8 cellular contexts compared by ENCODE assay signal in genomic region chr6:31900917-31901414, GRCh38. TPM values are rescaled to one million over a fixed set of nuclear protein-coding genes. Genes with fewer than 3 reads are reported as not detected.
A peak's percentile ranks its signal among the peaks of the same experiment; 100 is the strongest.
DNase-seq lines count a peak whose midpoint lies in the region; ATAC-seq and TF ChIP-seq lines count a peak whose summit lies in the region.

No MANE protein-coding gene starts in this region.

- H3K4me3 ChIP-seq in DND-41 (ENCODE audit: low read depth in 1 of 2, low read length in 2 of 2) (peak overlapping the region; percentile 43 to 74; a peak in 3 of 4 replicates), Peyer's patch (peak overlapping the region; percentile 50 to 78 (median 68))

- peaks cover 3% of the 10 kb centered on the region; the same call in 1 of the 2 replicates for H4K20me1 ChIP-seq in DND-41 (ENCODE audit: insufficient read depth, low read length)

- DNase-seq in DND-41 (no peak), Peyer's patch (peak in 1 of 3 donors; percentile 55), osteocyte (ENCODE audit: extremely low spot score, unreplicated experiment) (no peak), NOMO-1 (lab: John Stamatoyannopoulos, UW; ENCODE audit: unreplicated experiment in 2 of 2) (no peak), globus pallidus (ENCODE audit: low spot score) (no peak), NCI-H2107 treated with DMSO at 0.1 percent for 48 hours (lab: John Stamatoyannopoulos, UW; ENCODE audit: unreplicated experiment) (no peak)
- DNase-seq in NK-92 treated with Interleukin-12 subunit alpha and Interleukin-12 subunit beta, amount 100 ng/mL, for 24 hours (lab: John Stamatoyannopoulos, UW), result no peak

- no peaks in the 10 kb centered on the region for H3K36me3 Mint-ChIP-seq in osteocyte (ENCODE audit: unreplicated experiment)

- H3K27ac ChIP-seq in DND-41 (ENCODE audit: low read length) (peak overlapping the region; percentile 80; the same call in 1 of the 2 replicates), Peyer's patch (peak overlapping the region; percentile 67 to 91 (median 82))

- H3K4me1 ChIP-seq in DND-41 (ENCODE audit: insufficient read depth, low read length) (peaks cover 51% of the 10 kb centered on the region), Peyer's patch (peaks cover 0 to 40% (median 12%) of the 10 kb centered on the region in 4 donors)

- no peak for ATAC-seq in DND-41 (ENCODE audit: insufficient read depth, low read depth)
- ATAC-seq in esophagus mucosa, result peak; percentile 5

- peaks cover under 1% of the 10 kb centered on the region for H3K27me3 Mint-ChIP-seq in osteocyte (ENCODE audit: unreplicated experiment)

- peaks cover 25% of the 10 kb centered on the region for H3K4me1 Mint-ChIP-seq in osteocyte (ENCODE audit: unreplicated experiment)

- H3K9me3 Mint-ChIP-seq in osteocyte (ENCODE audit: unreplicated experiment), result no peaks in the 10 kb centered on the region

- H3K27me3 ChIP-seq in DND-41 (ENCODE audit: insufficient read depth, low read length, poor library complexity), result peaks cover 2% of the 10 kb centered on the region
- H3K27me3 ChIP-seq in Peyer's patch, result no peaks in the 10 kb centered on the region

- H3K4me3 Mint-ChIP-seq in osteocyte (ENCODE audit: unreplicated experiment), result peak overlapping the region; percentile 82

- no peak for TF ChIP-seq POLR2A in Peyer's patch (IDR thresholded peaks at IDR 0.05)

- peak overlapping the region; percentile 73 for H3K9ac ChIP-seq in DND-41 (ENCODE audit: low read depth, low read length)

- TF ChIP-seq CTCF in DND-41 (IDR thresholded peaks at IDR 0.05; ENCODE audit: borderline replicate concordance, extremely low read depth, low read length, poor library complexity, severe bottlenecking) (no peak), Peyer's patch (IDR thresholded peaks at IDR 0.05) (no peak), osteocyte (IDR thresholded peaks at IDR 0.05) (no peak)

- H3K4me2 ChIP-seq in DND-41 (ENCODE audit: insufficient read depth, low read length), result peak overlapping the region; percentile 92

- H3K27ac Mint-ChIP-seq in osteocyte (ENCODE audit: unreplicated experiment), result peak overlapping the region; percentile 41

- H3K36me3 ChIP-seq in DND-41 (ENCODE audit: insufficient read depth, low read length) (peaks cover 18% of the 10 kb centered on the region), Peyer's patch (no peaks in the 10 kb centered on the region)

- H2AFZ ChIP-seq in DND-41 (ENCODE audit: low read depth, low read length), result no peak overlapping the region

- H3K9me3 ChIP-seq in DND-41 (ENCODE audit: insufficient read depth, low read length, severe bottlenecking) (no peaks in the 10 kb centered on the region), Peyer's patch (no peaks in the 10 kb centered on the region)

- peaks cover 53% of the 10 kb centered on the region for H3K79me2 ChIP-seq in DND-41 (ENCODE audit: insufficient read depth, low read length)

RNA-seq across cellular contexts. Expression of gene ZBTB12, which starts 0.9 kb away (rescaled TPM):
- 1 to 10 TPM in 3 of 4 donors, not detected in 1; 1.0 to 5.0 (median 1.9) TPM for total RNA-seq in Peyer's patch
- 2.0 TPM for total RNA-seq in esophagus mucosa
- total RNA-seq in osteocyte, result 8.3 and 8.8 TPM in 2 replicates

RNA-seq across cellular contexts. Expression of gene EHMT2, which starts 3.5 kb away (rescaled TPM):
- 10 to 100 TPM; 25.0 to 75.1 (median 50.6) TPM for total RNA-seq in Peyer's patch
- total RNA-seq in esophagus mucosa, result 28.2 TPM
- total RNA-seq in osteocyte, result 62.4 and 66.7 TPM in 2 replicates

RNA-seq across cellular contexts. Expression of gene SLC44A4, which starts 22.2 kb away (rescaled TPM):
- 100 to 1,000 TPM in 3 of 4 donors, 10 to 100 TPM in 1; 64.4 to 508 (median 436) TPM for total RNA-seq in Peyer's patch
- 2.9 TPM for total RNA-seq in esophagus mucosa
- not detected in 2 replicates for total RNA-seq in osteocyte

RNA-seq across cellular contexts. Expression of gene C2, which starts 26.6 kb away (rescaled TPM):
- 10 to 100 TPM; 15.3 to 63.2 (median 38.4) TPM for total RNA-seq in Peyer's patch
- 2.9 TPM for total RNA-seq in esophagus mucosa
- 2.3 and 2.4 TPM in 2 replicates for total RNA-seq in osteocyte

RNA-seq across cellular contexts. Expression of gene NEU1, which starts 38.3 kb away (rescaled TPM):
- 100 to 1,000 TPM in 1 of 4 donors, 10 to 100 TPM in 3; 11.6 to 100 (median 81.8) TPM for total RNA-seq in Peyer's patch
- 17.9 TPM for total RNA-seq in esophagus mucosa
- total RNA-seq in osteocyte, result 74.8 and 83.6 TPM in 2 replicates

Comparison
In these comparisons a context has a peak if more than half of its experiments do, and no peak if none do; other contexts are left out.
1. RNA of gene SLC44A4, which starts 22.2 kb away (total RNA-seq): 64.4 to 508 TPM in Peyer's patch; 2.9 TPM in esophagus mucosa (single experiment) and not detected in osteocyte; every median in the first group is over 10 times any median in the second.